13 cellular contexts compared by ENCODE assay signal in genomic region chr17:16996726-16997125, GRCh38. TPM values are rescaled to one million over a fixed set of nuclear protein-coding genes. Genes with fewer than 3 reads are reported as not detected.
"Had no signal": no experiment of that assay in that cellular context is flagged by ENCODE, and none has a peak within 500 bp of the region (broad histone marks: within the 10 kb centered on the region; RNA-seq: fewer than 3 reads in every experiment).

No MANE protein-coding gene starts in this region.

RNA-seq across cellular contexts. Expression of gene TNFRSF13B, which starts 24.8 kb away (rescaled TPM):
- total RNA-seq: chondrocyte, dermis microvascular lymphatic vessel endothelial cell, esophagus squamous epithelium, gastrocnemius medialis, glomerular endothelial cell, heart right ventricle, left lobe of liver, left ventricle myocardium inferior, lung microvascular endothelial cell, mesenteric fat pad, mesothelial cell of epicardium, myocyte had no signal
- polyA plus RNA-seq: heart right ventricle, keratinocyte had no signal
